In the genomic region with DNA sequence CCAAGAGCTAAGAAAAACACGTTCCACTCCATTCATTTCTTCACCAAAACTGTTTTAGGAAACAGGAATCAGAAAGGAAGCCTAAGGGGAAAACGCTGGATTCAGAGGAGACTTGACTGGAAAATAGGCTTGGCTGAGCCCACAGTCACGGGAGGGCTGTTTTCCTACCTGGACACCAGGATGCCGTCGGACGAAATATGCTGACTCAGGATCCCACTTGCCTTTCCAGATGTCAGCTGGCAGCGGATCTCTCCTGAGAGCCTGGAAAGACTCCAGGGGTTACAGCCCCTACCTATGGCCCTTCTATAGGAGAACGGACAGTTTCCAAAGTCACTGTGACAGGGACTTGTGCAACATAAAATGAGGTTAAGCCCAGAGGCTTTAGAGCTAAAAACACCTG, we compare ENCODE assay signal across 1 cellular context.
TF ChIP-seq lines count a peak whose summit lies in the region.

No MANE protein-coding gene starts in this region.

TF ChIP-seq in K562, 482 proteins besides CTCF, POLR2A, EP300 and RAD21 (continued from another document):
- TF ChIP-seq, protein P1, sequence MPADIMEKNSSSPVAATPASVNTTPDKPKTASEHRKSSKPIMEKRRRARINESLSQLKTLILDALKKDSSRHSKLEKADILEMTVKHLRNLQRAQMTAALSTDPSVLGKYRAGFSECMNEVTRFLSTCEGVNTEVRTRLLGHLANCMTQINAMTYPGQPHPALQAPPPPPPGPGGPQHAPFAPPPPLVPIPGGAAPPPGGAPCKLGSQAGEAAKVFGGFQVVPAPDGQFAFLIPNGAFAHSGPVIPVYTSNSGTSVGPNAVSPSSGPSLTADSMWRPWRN (IDR thresholded peaks at IDR 0.05; ENCODE audit: low read depth): no peak
- TF ChIP-seq XRCC4 (IDR thresholded peaks at IDR 0.05; ENCODE audit: extremely low read depth, insufficient read depth, insufficient read length): no peak
- TF ChIP-seq ZNF316 (IDR thresholded peaks at IDR 0.05): peak; percentile 86
- TF ChIP-seq RFX1 (IDR thresholded peaks at IDR 0.05): no peak
- no peak for TF ChIP-seq TAF9B (IDR thresholded peaks at IDR 0.05; ENCODE audit: partially characterized antibody)
- TF ChIP-seq MAFG (tag; conservative IDR thresholded peaks at IDR 0.05): peak; percentile 70
- peak; percentile 89 for TF ChIP-seq MAFK (IDR thresholded peaks at IDR 0.05; ENCODE audit: low read length)
